In genomic region chr1:193479187-193479586, GRCh38 we compare ENCODE assay signal across 8 cellular contexts.
DNase-seq lines count a peak whose midpoint lies in the region; ATAC-seq and TF ChIP-seq lines count a peak whose summit lies in the region.

No MANE protein-coding gene starts in this region.

- H3K27me3 ChIP-seq in PC-3 (ENCODE audit: low read length) = no peaks in the 10 kb centered on the region
- H3K27me3 ChIP-seq in HAP-1 (ENCODE audit: low read depth) = no peaks in the 10 kb centered on the region

- no peak overlapping the region for H3K4me3 ChIP-seq in PC-3 (ENCODE audit: low read length)
- no peak overlapping the region for H3K4me3 ChIP-seq in HAP-1

- no peak overlapping the region for H3K4me2 ChIP-seq in PC-3 (ENCODE audit: low read length)

- POLR2A ChIA-PET in PC-3 (lab: Charles Lee; ENCODE audit: unreplicated experiment) = no interaction called here

- no peaks in the 10 kb centered on the region for H3K9me3 ChIP-seq in PC-3 (ENCODE audit: low read length)
- H3K9me3 ChIP-seq in HAP-1 = no peaks in the 10 kb centered on the region

- H3K4me1 ChIP-seq in PC-3 (ENCODE audit: insufficient read depth, low read length) (no peaks in the 10 kb centered on the region), HAP-1 (no peaks in the 10 kb centered on the region)

- H3K27ac ChIP-seq in PC-3 (ENCODE audit: low read length) = no peak overlapping the region

- intact Hi-C loops in PC-3 (cut with micrococcal nuclease) = no loop called here

- H3K9me2 ChIP-seq in PC-3 (replicated peaks; ENCODE audit: low read length) = no peaks in the 10 kb centered on the region

- no peaks in the 10 kb centered on the region for H3F3A ChIP-seq in PC-3 (ENCODE audit: low read length, unreplicated experiment)

- H3K36me3 ChIP-seq in PC-3 (ENCODE audit: low read depth, low read length) (no peaks in the 10 kb centered on the region), HAP-1 (replicated peaks) (no peaks in the 10 kb centered on the region)

- in situ Hi-C loops in HAP-1 (cut with MboI; ENCODE audit: low sequenced_read_pairs) = no loop called here

- H3K9ac ChIP-seq in PC-3 (ENCODE audit: low read length) = no peak overlapping the region

- CTCF ChIA-PET in PC-3 (lab: Charles Lee) = no interaction called here

- no peaks in the 10 kb centered on the region for H4K20me1 ChIP-seq in PC-3 (ENCODE audit: low read length)

- DNase-seq in GM19238 (ENCODE audit: insufficient read length, low spot score) = peak; percentile 16
- DNase-seq in activated CD4-positive, CD25-positive, alpha-beta regulatory T cell treated with anti-CD3 and anti-CD28 coated beads, Interleukin-2, amount 50 U/mL, for 72 hours = peak; percentile 58
- peak; percentile 48 for DNase-seq in left lobe of liver (ENCODE audit: low spot score)
- no peak for DNase-seq in NCI-H510A (lab: John Stamatoyannopoulos, UW)
- no peak for DNase-seq in PC-3
- no peak for DNase-seq in HAP-1 (ENCODE audit: low spot score in 2 of 2)
- no peak for DNase-seq in RKO (ENCODE audit: low spot score)

- no peaks in the 10 kb centered on the region for H3K79me2 ChIP-seq in PC-3 (ENCODE audit: low read length)

- BruUV-seq in PC-3 (replicated peaks; lab: Mats Ljungman, UMichigan) = no TSS peak

- ATAC-seq in HG03103 (IDR thresholded peaks at IDR 0.05; ENCODE audit: low read depth, unreplicated experiment) (peak; percentile 98), left lobe of liver (peak; percentile 74), PC-3 (no peak)

- no peak for TF ChIP-seq CTCF in PC-3 (conservative IDR thresholded peaks at IDR 0.05; ENCODE audit: low read depth, low read length)

- H2AFZ ChIP-seq in PC-3 (ENCODE audit: low read length) = no peak overlapping the region

Comparison
In these comparisons a context has a peak if more than half of its experiments do, and no peak if none do; other contexts are left out.
1. DNase-seq: peak in GM19238 (single experiment), activated CD4-positive, CD25-positive, alpha-beta regulatory T cell treated with anti-CD3 and anti-CD28 coated beads, Interleukin-2, amount 50 U/mL, for 72 hours (single experiment) and left lobe of liver (single experiment); none in NCI-H510A (single experiment), PC-3 (single experiment), HAP-1 (0 of 2) and RKO (single experiment).